ENCODE assay signal across 19 cellular contexts in genomic region chr4:87865288-87865687, GRCh38. TPM values are rescaled to one million over a fixed set of nuclear protein-coding genes. Genes with fewer than 3 reads are reported as not detected.
DNase-seq lines count a peak whose midpoint lies in the region; ATAC-seq and TF ChIP-seq lines count a peak whose summit lies in the region.
"Had no signal": no experiment of that assay in that cellular context is flagged by ENCODE, and none has a peak within 500 bp of the region (broad histone marks: within the 10 kb centered on the region; RNA-seq: fewer than 3 reads in every experiment).

No MANE protein-coding gene starts in this region.

- no peaks in the 10 kb centered on the region for H3K36me3 ChIP-seq in ES-I3 (ENCODE audit: insufficient read depth, low read length)
- no peaks in the 10 kb centered on the region for H3K36me3 ChIP-seq in NT2/D1 (ENCODE audit: insufficient read depth, insufficient read length, low read length)
- no peaks in the 10 kb centered on the region for H3K36me3 ChIP-seq in neutrophil
- H3K36me3 ChIP-seq: adrenal gland, esophagus muscularis mucosa, neural progenitor cell, sigmoid colon had no signal

- H3K4me1 ChIP-seq in ES-I3 (ENCODE audit: insufficient read depth, low read length) (peaks cover 29% of the 10 kb centered on the region), NT2/D1 (ENCODE audit: insufficient read depth, insufficient read length) (peaks cover 2% of the 10 kb centered on the region), neutrophil (ENCODE audit: control insufficient read depth in 1 of 2, insufficient read depth in 1 of 2, low read depth in 1 of 2, low read length in 1 of 2) (peaks cover 15 to 20% of the 10 kb centered on the region in 2 experiments)
- H3K4me1 ChIP-seq: sigmoid colon had no signal

- TF ChIP-seq CTCF in fibroblast of the aortic adventitia (IDR thresholded peaks at IDR 0.05; ENCODE audit: insufficient read depth, low read length) (no peak), neutrophil (IDR thresholded peaks at IDR 0.05) (no peak)

- ATAC-seq in HG02970 (IDR thresholded peaks at IDR 0.05; ENCODE audit: low FRiP score, unreplicated experiment): no peak
- ATAC-seq: activated CD8-positive, alpha-beta T cell treated with anti-CD3 and anti-CD28 coated beads, Interleukin-2, amount 10 ng/mL, durations not matched to agents 7 days and 5 days had no signal

- H3K9ac ChIP-seq in ES-I3 (ENCODE audit: low read depth, low read length) (peak overlapping the region; percentile 18; the same call in 1 of the 2 replicates), NT2/D1 (ENCODE audit: insufficient read length, low read depth) (peak overlapping the region; percentile 61)
- H3K9ac ChIP-seq: neural progenitor cell, SK-N-SH had no signal

- H3K27me3 ChIP-seq in NT2/D1 (ENCODE audit: insufficient read depth, insufficient read length): no peaks in the 10 kb centered on the region
- H3K27me3 ChIP-seq in neutrophil: no peaks in the 10 kb centered on the region
- H3K27me3 ChIP-seq: adrenal gland, esophagus muscularis mucosa, neural progenitor cell, sigmoid colon had no signal

- no peak for DNase-seq in NT2/D1 (ENCODE audit: low read depth, low spot score)
- peak; percentile 58 for DNase-seq in fibroblast of the aortic adventitia (ENCODE audit: low read depth)
- DNase-seq in GOT3 (lab: John Stamatoyannopoulos, UW): no peak
- DNase-seq in NCI-H446 (lab: John Stamatoyannopoulos, UW): no peak
- DNase-seq in AML-193 (lab: John Stamatoyannopoulos, UW): no peak
- DNase-seq: activated CD8-positive, alpha-beta T cell treated with anti-CD3 and anti-CD28 coated beads, Interleukin-2, amount 10 ng/mL, durations not matched to agents 7 days and 5 days; DMS153; MV-4-11; sigmoid colon; SK-N-SH had no signal

- H3K4me3 ChIP-seq in NT2/D1 (ENCODE audit: insufficient read length, low read depth) (no peak overlapping the region), fibroblast of the aortic adventitia (ENCODE audit: low read depth, low read length) (no peak overlapping the region), neutrophil (ENCODE audit: low read depth in 1 of 2, low read length in 1 of 2) (no peak overlapping the region)
- H3K4me3 ChIP-seq: adrenal gland, coronary artery, esophagus muscularis mucosa, neural progenitor cell, sigmoid colon had no signal

- H3K9me3 ChIP-seq in ES-I3 (ENCODE audit: control insufficient read depth, insufficient read depth, low read length) (peaks cover 6% of the 10 kb centered on the region; the same call in 1 of the 2 replicates), NT2/D1 (ENCODE audit: insufficient read depth, low read length) (peaks cover 50% of the 10 kb centered on the region), neutrophil (no peaks in the 10 kb centered on the region)
- H3K9me3 ChIP-seq: adrenal gland, esophagus muscularis mucosa, sigmoid colon, SK-N-SH had no signal

- peak overlapping the region; percentile 68 for H3K27ac ChIP-seq in neutrophil
- H3K27ac ChIP-seq: coronary artery, esophagus muscularis mucosa, neural progenitor cell, sigmoid colon had no signal

RNA-seq across cellular contexts. Expression of gene MEPE, which starts 32.5 kb away (rescaled TPM):
- total RNA-seq in fibroblast of the aortic adventitia (ENCODE audit: low replicate concordance): not detected in 2 replicates
- total RNA-seq: activated CD8-positive, alpha-beta T cell treated with anti-CD3 and anti-CD28 coated beads, Interleukin-2, amount 10 ng/mL, durations not matched to agents 7 days and 5 days; adrenal gland; B cell; esophagus muscularis mucosa; lower leg skin; sigmoid colon had no signal
